9 cellular contexts compared by ENCODE assay signal in the genomic region with DNA sequence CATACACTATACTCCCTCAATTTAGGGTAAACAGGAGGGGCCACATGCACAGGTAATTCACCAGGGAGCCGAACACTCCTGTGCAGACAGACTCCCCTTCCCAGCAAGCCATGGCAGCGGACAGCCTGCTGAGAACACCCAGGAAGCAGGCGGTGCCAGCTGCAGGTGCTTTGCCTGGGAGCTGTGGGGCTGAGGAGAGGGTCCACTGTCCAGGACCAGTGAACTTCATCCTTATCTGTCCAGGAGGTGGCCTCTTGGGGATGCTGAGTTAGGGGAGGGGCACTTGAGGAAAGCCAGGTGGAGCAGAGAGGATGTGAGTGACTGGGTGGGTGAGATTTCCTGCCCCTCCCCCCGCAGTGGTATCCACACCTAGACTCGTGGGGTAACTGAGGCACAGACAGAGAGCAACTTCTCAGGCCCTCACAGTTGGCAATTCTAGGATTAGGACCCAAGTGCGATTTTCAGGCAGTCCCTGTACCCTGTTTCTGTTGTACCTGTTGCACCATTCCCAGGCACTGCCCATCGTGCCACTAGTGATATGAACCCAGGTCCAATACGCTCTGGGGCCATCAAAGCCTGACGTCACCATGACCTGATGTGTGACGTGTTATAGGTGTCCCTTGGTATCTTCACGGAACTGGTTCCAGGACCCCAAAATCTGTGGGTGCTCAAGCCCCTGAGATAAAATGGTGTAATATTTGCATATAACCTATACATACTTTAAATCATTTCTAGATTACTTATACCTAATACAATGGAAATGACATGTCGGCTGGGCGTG. TPM values are rescaled to one million over a fixed set of nuclear protein-coding genes. Genes with fewer than 3 reads are reported as not detected.
DNase-seq lines count a peak whose midpoint lies in the region; ATAC-seq, FAIRE-seq and TF ChIP-seq lines count a peak whose summit lies in the region.
"Had no signal": no experiment of that assay in that cellular context is flagged by ENCODE, and none has a peak within 500 bp of the region (broad histone marks: within the 10 kb centered on the region; RNA-seq: fewer than 3 reads in every experiment).

No MANE protein-coding gene starts in this region.

- no peaks in the 10 kb centered on the region for H3F3A ChIP-seq in SK-N-SH (replicated peaks; ENCODE audit: insufficient read depth)

- H3K27me3 ChIP-seq in SK-N-SH (ENCODE audit: insufficient read depth): no peaks in the 10 kb centered on the region
- H3K27me3 ChIP-seq in keratinocyte (ENCODE audit: control insufficient read depth, extremely low read depth, insufficient read depth, low read length): no peaks in the 10 kb centered on the region

- H3K79me2 ChIP-seq in SK-N-SH (ENCODE audit: insufficient read depth): peaks cover 21% of the 10 kb centered on the region
- peaks cover 15% of the 10 kb centered on the region for H3K79me2 ChIP-seq in keratinocyte (ENCODE audit: control insufficient read depth, insufficient read depth, low read length)

- H3K27ac ChIP-seq in SK-N-SH (ENCODE audit: low read depth in 2 of 2, low read length in 1 of 2) (peak overlapping the region in 1 of 2 experiments; percentile 40; a peak in 1 of 4 replicates), keratinocyte (ENCODE audit: control insufficient read depth, insufficient read depth, low read length) (peak overlapping the region; percentile 91), substantia nigra (ENCODE audit: low read depth, low read length, poor library complexity, severe bottlenecking) (peak overlapping the region; percentile 82)

- H2AFZ ChIP-seq in SK-N-SH (ENCODE audit: low read depth) (no peak overlapping the region), keratinocyte (ENCODE audit: control insufficient read depth, low read length) (no peak overlapping the region)

- no peaks in the 10 kb centered on the region for H3K9me3 Mint-ChIP-seq in activated naive CD8-positive, alpha-beta T cell treated with anti-CD3 and anti-CD28 coated beads, Interleukin-2, amount 10 ng/mL, durations not matched to agents 7 days and 5 days

- peak overlapping the region; percentile 93 for H3K4me3 Mint-ChIP-seq in activated naive CD8-positive, alpha-beta T cell treated with anti-CD3 and anti-CD28 coated beads, Interleukin-2, amount 10 ng/mL, durations not matched to agents 7 days and 5 days

- dilution Hi-C loops in keratinocyte (cut with MboI; ENCODE audit: extremely low pct_ligation_motif_present, low sequenced_read_pairs): no loop called here

- H3K27ac Mint-ChIP-seq in activated naive CD8-positive, alpha-beta T cell treated with anti-CD3 and anti-CD28 coated beads, Interleukin-2, amount 10 ng/mL, durations not matched to agents 7 days and 5 days: no peak overlapping the region

- no peaks in the 10 kb centered on the region for H3K9me1 ChIP-seq in keratinocyte (ENCODE audit: control insufficient read depth, extremely low read depth, insufficient read depth, low read length)

- H3K9ac ChIP-seq in SK-N-SH (peak overlapping the region; percentile 84), keratinocyte (ENCODE audit: control insufficient read depth, extremely low read depth, insufficient read depth, low read length) (peak overlapping the region; percentile 89)

- H4K20me1 ChIP-seq in SK-N-SH (ENCODE audit: insufficient read depth): peaks cover 7% of the 10 kb centered on the region; the same call in 1 of the 2 replicates
- H4K20me1 ChIP-seq in keratinocyte (ENCODE audit: control insufficient read depth, extremely low read depth, insufficient read depth, low read length): no peaks in the 10 kb centered on the region

- H3K4me3 ChIP-seq in SK-N-SH (ENCODE audit: low read depth in 2 of 2, low read length in 1 of 2) (peak overlapping the region; percentile 83 to 98), keratinocyte (ENCODE audit: control insufficient read depth in 2 of 3, extremely low read depth in 1 of 3, insufficient read depth in 2 of 3, low read depth in 1 of 3, low read length in 3 of 3) (peak overlapping the region; percentile 80 to 93 (median 81))

- POLR2A ChIA-PET in SK-N-SH (lab: Yijun Ruan, JAX) (interaction anchor here (0.7 to 1.6 kb wide), 6 partner anchors 13 to 153 kb away, joined by 3 to 7 read pairs (median 3); a partner anchor contains a TSS), HEK293T (lab: Yijun Ruan, JAX) (interaction anchor here (0.6 to 2.2 kb wide), 15 partner anchors 12 to 301 kb away, joined by 3 to 14 read pairs (median 6); a partner anchor contains a TSS)
- POLR2A ChIA-PET in activated naive CD8-positive, alpha-beta T cell treated with anti-CD3 and anti-CD28 coated beads, Interleukin-2, amount 10 ng/mL, durations not matched to agents 7 days and 5 days (lab: Charles Lee): interaction anchor here (0.8 to 1.9 kb wide), 6 partner anchors 13 to 148 kb away, joined by 3 to 15 read pairs (median 4); a partner anchor contains a TSS

- no peak for TF ChIP-seq CTCF in SK-N-SH (IDR thresholded peaks at IDR 0.05)
- TF ChIP-seq CTCF in keratinocyte (optimal IDR thresholded peaks at IDR 0.05 in 1 of 3, IDR thresholded peaks at IDR 0.05 in 1 of 3, conservative IDR thresholded peaks at IDR 0.05 in 1 of 3; ENCODE audit: extremely low read depth in 1 of 3, insufficient read depth in 2 of 3, low read length in 3 of 3): no peak

- H3K27me3 Mint-ChIP-seq in activated naive CD8-positive, alpha-beta T cell treated with anti-CD3 and anti-CD28 coated beads, Interleukin-2, amount 10 ng/mL, durations not matched to agents 7 days and 5 days: peaks cover 16% of the 10 kb centered on the region

- no peaks in the 10 kb centered on the region for H3K36me3 Mint-ChIP-seq in activated naive CD8-positive, alpha-beta T cell treated with anti-CD3 and anti-CD28 coated beads, Interleukin-2, amount 10 ng/mL, durations not matched to agents 7 days and 5 days

- no peak for FAIRE-seq in keratinocyte (lab: Jason Lieb, UNC)
- FAIRE-seq: A204.1 had no signal

- H3K36me3 ChIP-seq in SK-N-SH (replicated peaks in 1 of 2; ENCODE audit: control insufficient read depth in 1 of 2, insufficient read depth in 2 of 2, low read length in 1 of 2): peaks cover 0 to 15% of the 10 kb centered on the region in 2 experiments
- peaks cover 17 to 19% of the 10 kb centered on the region in 2 experiments for H3K36me3 ChIP-seq in keratinocyte (ENCODE audit: control insufficient read depth in 2 of 2, extremely low read depth in 1 of 2, insufficient read depth in 2 of 2, low read length in 2 of 2)

- no peak for TF ChIP-seq RAD21 in SK-N-SH (IDR thresholded peaks at IDR 0.05; ENCODE audit: low read length)

- peaks cover 23% of the 10 kb centered on the region for H3K4me1 Mint-ChIP-seq in activated naive CD8-positive, alpha-beta T cell treated with anti-CD3 and anti-CD28 coated beads, Interleukin-2, amount 10 ng/mL, durations not matched to agents 7 days and 5 days

- H3K4me2 ChIP-seq in SK-N-SH: peak overlapping the region; percentile 97
- H3K4me2 ChIP-seq in keratinocyte (ENCODE audit: control insufficient read depth, extremely low read depth, insufficient read depth, low read depth, low read length): peak overlapping the region; percentile 78

- peaks cover 0 to 13% of the 10 kb centered on the region in 2 experiments; a peak in 1 of 4 replicates for H3K4me1 ChIP-seq in SK-N-SH (ENCODE audit: control insufficient read depth in 1 of 2, insufficient read depth in 2 of 2, low read depth in 1 of 2, low read length in 1 of 2)
- H3K4me1 ChIP-seq in keratinocyte (ENCODE audit: control insufficient read depth, extremely low read depth, insufficient read depth, low read length): peaks cover 36% of the 10 kb centered on the region

- 82% methylated on average over 10 of the region's 13 CpGs for WGBS in SK-N-SH (ENCODE audit: low lambda C conversion rate)

- H3K9me3 ChIP-seq in SK-N-SH: no peaks in the 10 kb centered on the region
- H3K9me3 ChIP-seq in keratinocyte (ENCODE audit: control insufficient read depth, low read depth, low read length): no peaks in the 10 kb centered on the region

- no peak for TF ChIP-seq EP300 in SK-N-SH (IDR thresholded peaks at IDR 0.05; ENCODE audit: borderline replicate concordance in 1 of 2, low read depth in 1 of 2, low read length in 1 of 2)

- CTCF ChIA-PET in SK-N-SH (lab: Yijun Ruan, JAX): interaction anchor here (0.8 to 3.6 kb wide), 22 partner anchors 11 to 437 kb away, joined by 3 to 53 read pairs (median 6); a partner anchor contains a TSS
- CTCF ChIA-PET in HEK293T (lab: Yijun Ruan, JAX): interaction anchor here (0.9 to 2.8 kb wide), 10 partner anchors 11 to 298 kb away, joined by 3 to 28 read pairs (median 4); no protein-coding TSS in a partner anchor

- H3K9me2 ChIP-seq in SK-N-SH: no peaks in the 10 kb centered on the region

- ATAC-seq in SK-N-SH treated with all-trans-retinoic acid at 6 μM for 48 hours: no peak
- ATAC-seq in activated naive CD8-positive, alpha-beta T cell treated with anti-CD3 and anti-CD28 coated beads, Interleukin-2, amount 10 ng/mL, durations not matched to agents 7 days and 5 days (ENCODE audit: low read depth): no peak

- peak; percentile 33 for DNase-seq in SK-N-SH
- DNase-seq in activated naive CD8-positive, alpha-beta T cell treated with anti-CD3 and anti-CD28 coated beads, Interleukin-2, amount 10 ng/mL, durations not matched to agents 7 days and 5 days: no peak
- no peak for DNase-seq in keratinocyte (ENCODE audit: low read depth, low spot score)
- DNase-seq in substantia nigra (lab: John Stamatoyannopoulos, UW): no peak
- DNase-seq in NCI-H2081 (lab: John Stamatoyannopoulos, UW): no peak
- DNase-seq in globus pallidus (ENCODE audit: low spot score): no peak
- no peak for DNase-seq in HEK293T (ENCODE audit: extremely low spot score)

RNA-seq across cellular contexts. Expression of a gene that starts 1.2 kb away (rescaled TPM):
- polyA plus RNA-seq in SK-N-SH (2012; rRNA removed) (360 and 442 TPM in 2 replicates), keratinocyte (179 to 316 TPM (median 274 TPM) in 3 replicates)
- 126 and 213 TPM in 2 replicates for polyA plus RNA-seq in SK-N-SH (2012; cell fraction: cytosol; rRNA removed)
- 427 and 781 TPM in 2 replicates for polyA plus RNA-seq in SK-N-SH (2012; cell fraction: nucleus; rRNA removed)
- total RNA-seq in activated naive CD8-positive, alpha-beta T cell treated with anti-CD3 and anti-CD28 coated beads, Interleukin-2, amount 10 ng/mL, durations not matched to agents 7 days and 5 days: 10 to 100 TPM; 53.5 to 58.8 TPM
- polyA plus RNA-seq in keratinocyte (2011; ENCODE audit: low read depth): 101 TPM
- 328 and 700 TPM in 2 replicates for polyA plus RNA-seq in keratinocyte (2011; cell fraction: cytosol; rRNA removed)
- polyA plus RNA-seq in keratinocyte (2011; cell fraction: nucleus; rRNA removed): 1,175 and 2,003 TPM in 2 replicates
- polyA plus RNA-seq in keratinocyte (2012; ENCODE audit: low replicate concordance): 414 and 541 TPM in 2 replicates
- 269 to 862 TPM (median 302 TPM) in 3 replicates for polyA minus RNA-seq in keratinocyte
- 973 TPM for polyA minus RNA-seq in keratinocyte (2011; cell fraction: cytosol; rRNA and poly(A)+ RNA removed)
- 1,084 and 1,350 TPM in 2 replicates for polyA minus RNA-seq in keratinocyte (2011; cell fraction: nucleus; rRNA and poly(A)+ RNA removed)

RNA-seq across cellular contexts. Expression of a gene that starts 17.4 kb away (rescaled TPM):
- polyA plus RNA-seq in SK-N-SH (2012; rRNA removed) (4.8 and 4.9 TPM in 2 replicates), keratinocyte (0.35 to 0.95 TPM (median 0.37 TPM) in 3 replicates)
- 1.8 and 3.6 TPM in 2 replicates for polyA plus RNA-seq in SK-N-SH (2012; cell fraction: cytosol; rRNA removed)
- 4.0 and 4.5 TPM in 2 replicates for polyA plus RNA-seq in SK-N-SH (2012; cell fraction: nucleus; rRNA removed)
- under 1 TPM; 0.37 to 0.69 TPM for total RNA-seq in activated naive CD8-positive, alpha-beta T cell treated with anti-CD3 and anti-CD28 coated beads, Interleukin-2, amount 10 ng/mL, durations not matched to agents 7 days and 5 days
- not detected for polyA plus RNA-seq in keratinocyte (2011; ENCODE audit: low read depth)
- polyA plus RNA-seq in keratinocyte (2011; cell fraction: cytosol; rRNA removed): 0.28 and 0.84 TPM in 2 replicates
- polyA plus RNA-seq in keratinocyte (2011; cell fraction: nucleus; rRNA removed): 0.94 and 1.6 TPM in 2 replicates
- polyA plus RNA-seq in keratinocyte (2012; ENCODE audit: low replicate concordance): 0.72 and 1.0 TPM in 2 replicates
- 0.38 to 1.7 TPM (median 0.53 TPM) in 3 replicates for polyA minus RNA-seq in keratinocyte
- 0.58 TPM for polyA minus RNA-seq in keratinocyte (2011; cell fraction: cytosol; rRNA and poly(A)+ RNA removed)
- polyA minus RNA-seq in keratinocyte (2011; cell fraction: nucleus; rRNA and poly(A)+ RNA removed): 2.1 and 2.6 TPM in 2 replicates

RNA-seq across cellular contexts. Expression of a gene that starts 21.6 kb away (rescaled TPM):
- polyA plus RNA-seq in SK-N-SH (2012; rRNA removed): 106 and 131 TPM in 2 replicates
- polyA plus RNA-seq in SK-N-SH (2012; cell fraction: cytosol; rRNA removed): 58.4 and 82.3 TPM in 2 replicates
- polyA plus RNA-seq in SK-N-SH (2012; cell fraction: nucleus; rRNA removed): 260 and 343 TPM in 2 replicates
- total RNA-seq in activated naive CD8-positive, alpha-beta T cell treated with anti-CD3 and anti-CD28 coated beads, Interleukin-2, amount 10 ng/mL, durations not matched to agents 7 days and 5 days: 100 to 1,000 TPM; 104 to 117 TPM
- polyA plus RNA-seq in keratinocyte: 108 to 170 TPM (median 149 TPM) in 3 replicates
- 47.7 TPM for polyA plus RNA-seq in keratinocyte (2011; ENCODE audit: low read depth)
- 86.8 and 178 TPM in 2 replicates for polyA plus RNA-seq in keratinocyte (2011; cell fraction: cytosol; rRNA removed)
- 160 and 203 TPM in 2 replicates for polyA plus RNA-seq in keratinocyte (2011; cell fraction: nucleus; rRNA removed)
- polyA plus RNA-seq in keratinocyte (2012; ENCODE audit: low replicate concordance): 183 and 186 TPM in 2 replicates
- 72.4 to 219 TPM (median 104 TPM) in 3 replicates for polyA minus RNA-seq in keratinocyte
- 169 TPM for polyA minus RNA-seq in keratinocyte (2011; cell fraction: cytosol; rRNA and poly(A)+ RNA removed)
- 47.5 and 57.8 TPM in 2 replicates for polyA minus RNA-seq in keratinocyte (2011; cell fraction: nucleus; rRNA and poly(A)+ RNA removed)

RNA-seq across cellular contexts. Expression of a gene that starts 37.9 kb away (rescaled TPM):
- polyA plus RNA-seq in SK-N-SH (2012; rRNA removed) (8.9 and 11.0 TPM in 2 replicates), keratinocyte (1.1 to 3.7 TPM (median 1.6 TPM) in 3 replicates)
- polyA plus RNA-seq in SK-N-SH (2012; cell fraction: cytosol; rRNA removed): 5.8 and 7.9 TPM in 2 replicates
- polyA plus RNA-seq in SK-N-SH (2012; cell fraction: nucleus; rRNA removed): 21.4 and 28.5 TPM in 2 replicates
- under 1 TPM in 1 of 2 experiments, not detected in 1; 0.50 TPM for total RNA-seq in activated naive CD8-positive, alpha-beta T cell treated with anti-CD3 and anti-CD28 coated beads, Interleukin-2, amount 10 ng/mL, durations not matched to agents 7 days and 5 days
- polyA plus RNA-seq in keratinocyte (2011; ENCODE audit: low read depth): 6.9 TPM
- 2.1 and 4.2 TPM in 2 replicates for polyA plus RNA-seq in keratinocyte (2011; cell fraction: cytosol; rRNA removed)
- polyA plus RNA-seq in keratinocyte (2011; cell fraction: nucleus; rRNA removed): 7.4 and 9.3 TPM in 2 replicates
- 1.1 and 13.2 TPM in 2 replicates for polyA plus RNA-seq in keratinocyte (2012; ENCODE audit: low replicate concordance)
- 1.6 to 3.3 TPM (median 2.2 TPM) in 3 replicates for polyA minus RNA-seq in keratinocyte
- polyA minus RNA-seq in keratinocyte (2011; cell fraction: cytosol; rRNA and poly(A)+ RNA removed): 3.3 TPM
- polyA minus RNA-seq in keratinocyte (2011; cell fraction: nucleus; rRNA and poly(A)+ RNA removed): 2.4 and 2.7 TPM in 2 replicates

RNA-seq across cellular contexts. Expression of a gene that starts 43.2 kb away (rescaled TPM):
- polyA plus RNA-seq in SK-N-SH (2012; rRNA removed) (1.3 and 1.9 TPM in 2 replicates), keratinocyte (0.06 TPM in 1 of 3 replicates, not detected in the others)
- 0.21 and 0.35 TPM in 2 replicates for polyA plus RNA-seq in SK-N-SH (2012; cell fraction: cytosol; rRNA removed)
- polyA plus RNA-seq in SK-N-SH (2012; cell fraction: nucleus; rRNA removed): 7.6 and 8.4 TPM in 2 replicates
- under 1 TPM; 0.34 to 0.83 TPM for total RNA-seq in activated naive CD8-positive, alpha-beta T cell treated with anti-CD3 and anti-CD28 coated beads, Interleukin-2, amount 10 ng/mL, durations not matched to agents 7 days and 5 days
- not detected for polyA plus RNA-seq in keratinocyte (2011; ENCODE audit: low read depth)
- not detected in 2 replicates for polyA plus RNA-seq in keratinocyte (2011; cell fraction: cytosol; rRNA removed)
- 0.09 and 0.11 TPM in 2 replicates for polyA plus RNA-seq in keratinocyte (2011; cell fraction: nucleus; rRNA removed)
- polyA plus RNA-seq in keratinocyte (2012; ENCODE audit: low replicate concordance): 0.07 TPM in 1 of 2 replicates, not detected in the other
- not detected in 3 replicates for polyA minus RNA-seq in keratinocyte
- not detected for polyA minus RNA-seq in keratinocyte (2011; cell fraction: cytosol; rRNA and poly(A)+ RNA removed)
- 0.54 TPM in 1 of 2 replicates, not detected in the other for polyA minus RNA-seq in keratinocyte (2011; cell fraction: nucleus; rRNA and poly(A)+ RNA removed)
